In the genomic region with DNA sequence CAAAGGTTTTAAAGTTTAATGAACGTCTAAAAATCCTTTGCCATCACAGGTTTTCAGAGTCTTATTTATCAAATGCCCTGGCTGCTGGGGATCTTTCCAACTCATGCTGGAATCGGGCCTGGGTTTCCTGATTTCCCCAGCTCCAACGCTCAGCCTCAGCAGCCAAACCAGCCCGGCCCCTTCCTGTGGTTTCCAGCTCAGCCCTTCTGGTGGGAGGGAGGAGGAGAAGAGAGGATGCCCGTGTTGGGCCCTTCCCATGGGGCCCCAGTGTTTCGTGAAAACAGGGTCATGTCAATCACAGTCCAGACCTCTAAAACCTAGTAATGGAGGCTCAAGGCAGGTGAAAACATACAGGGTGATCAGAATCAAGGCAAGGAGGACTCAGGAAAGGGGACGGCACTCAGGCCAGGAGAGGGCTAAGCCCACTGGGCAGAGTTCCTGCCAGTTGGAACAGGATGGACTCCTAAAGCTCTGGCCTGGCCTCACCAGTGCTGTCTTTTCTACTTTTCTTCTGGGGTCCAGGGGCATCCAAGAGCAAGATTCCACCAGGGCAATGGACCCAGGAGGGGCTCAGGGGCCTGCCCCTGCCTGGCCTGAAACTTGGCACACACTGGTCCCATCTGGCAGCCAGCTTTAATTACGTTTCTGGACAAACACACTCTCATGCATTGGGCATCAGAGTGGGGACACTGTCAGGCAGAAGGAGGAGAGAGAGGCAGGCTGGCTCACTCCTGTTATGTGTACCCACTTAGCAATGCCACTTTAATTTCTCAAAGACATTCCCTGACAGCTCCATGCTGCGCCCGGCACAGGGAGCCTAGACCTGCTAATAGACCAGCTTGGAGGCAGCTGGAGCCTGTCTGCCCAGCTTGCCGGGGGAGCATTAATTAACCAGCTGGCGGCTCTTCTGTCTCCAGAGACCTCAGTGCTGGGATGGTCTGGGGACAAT, we compare ENCODE assay signal across 1 cellular context.
TF ChIP-seq lines count a peak whose summit lies in the region.

No MANE protein-coding gene starts in this region.

TF ChIP-seq in H1, 55 proteins besides CTCF, POLR2A, EP300 and RAD21 (continued from another document):
- TF ChIP-seq, protein P1, sequence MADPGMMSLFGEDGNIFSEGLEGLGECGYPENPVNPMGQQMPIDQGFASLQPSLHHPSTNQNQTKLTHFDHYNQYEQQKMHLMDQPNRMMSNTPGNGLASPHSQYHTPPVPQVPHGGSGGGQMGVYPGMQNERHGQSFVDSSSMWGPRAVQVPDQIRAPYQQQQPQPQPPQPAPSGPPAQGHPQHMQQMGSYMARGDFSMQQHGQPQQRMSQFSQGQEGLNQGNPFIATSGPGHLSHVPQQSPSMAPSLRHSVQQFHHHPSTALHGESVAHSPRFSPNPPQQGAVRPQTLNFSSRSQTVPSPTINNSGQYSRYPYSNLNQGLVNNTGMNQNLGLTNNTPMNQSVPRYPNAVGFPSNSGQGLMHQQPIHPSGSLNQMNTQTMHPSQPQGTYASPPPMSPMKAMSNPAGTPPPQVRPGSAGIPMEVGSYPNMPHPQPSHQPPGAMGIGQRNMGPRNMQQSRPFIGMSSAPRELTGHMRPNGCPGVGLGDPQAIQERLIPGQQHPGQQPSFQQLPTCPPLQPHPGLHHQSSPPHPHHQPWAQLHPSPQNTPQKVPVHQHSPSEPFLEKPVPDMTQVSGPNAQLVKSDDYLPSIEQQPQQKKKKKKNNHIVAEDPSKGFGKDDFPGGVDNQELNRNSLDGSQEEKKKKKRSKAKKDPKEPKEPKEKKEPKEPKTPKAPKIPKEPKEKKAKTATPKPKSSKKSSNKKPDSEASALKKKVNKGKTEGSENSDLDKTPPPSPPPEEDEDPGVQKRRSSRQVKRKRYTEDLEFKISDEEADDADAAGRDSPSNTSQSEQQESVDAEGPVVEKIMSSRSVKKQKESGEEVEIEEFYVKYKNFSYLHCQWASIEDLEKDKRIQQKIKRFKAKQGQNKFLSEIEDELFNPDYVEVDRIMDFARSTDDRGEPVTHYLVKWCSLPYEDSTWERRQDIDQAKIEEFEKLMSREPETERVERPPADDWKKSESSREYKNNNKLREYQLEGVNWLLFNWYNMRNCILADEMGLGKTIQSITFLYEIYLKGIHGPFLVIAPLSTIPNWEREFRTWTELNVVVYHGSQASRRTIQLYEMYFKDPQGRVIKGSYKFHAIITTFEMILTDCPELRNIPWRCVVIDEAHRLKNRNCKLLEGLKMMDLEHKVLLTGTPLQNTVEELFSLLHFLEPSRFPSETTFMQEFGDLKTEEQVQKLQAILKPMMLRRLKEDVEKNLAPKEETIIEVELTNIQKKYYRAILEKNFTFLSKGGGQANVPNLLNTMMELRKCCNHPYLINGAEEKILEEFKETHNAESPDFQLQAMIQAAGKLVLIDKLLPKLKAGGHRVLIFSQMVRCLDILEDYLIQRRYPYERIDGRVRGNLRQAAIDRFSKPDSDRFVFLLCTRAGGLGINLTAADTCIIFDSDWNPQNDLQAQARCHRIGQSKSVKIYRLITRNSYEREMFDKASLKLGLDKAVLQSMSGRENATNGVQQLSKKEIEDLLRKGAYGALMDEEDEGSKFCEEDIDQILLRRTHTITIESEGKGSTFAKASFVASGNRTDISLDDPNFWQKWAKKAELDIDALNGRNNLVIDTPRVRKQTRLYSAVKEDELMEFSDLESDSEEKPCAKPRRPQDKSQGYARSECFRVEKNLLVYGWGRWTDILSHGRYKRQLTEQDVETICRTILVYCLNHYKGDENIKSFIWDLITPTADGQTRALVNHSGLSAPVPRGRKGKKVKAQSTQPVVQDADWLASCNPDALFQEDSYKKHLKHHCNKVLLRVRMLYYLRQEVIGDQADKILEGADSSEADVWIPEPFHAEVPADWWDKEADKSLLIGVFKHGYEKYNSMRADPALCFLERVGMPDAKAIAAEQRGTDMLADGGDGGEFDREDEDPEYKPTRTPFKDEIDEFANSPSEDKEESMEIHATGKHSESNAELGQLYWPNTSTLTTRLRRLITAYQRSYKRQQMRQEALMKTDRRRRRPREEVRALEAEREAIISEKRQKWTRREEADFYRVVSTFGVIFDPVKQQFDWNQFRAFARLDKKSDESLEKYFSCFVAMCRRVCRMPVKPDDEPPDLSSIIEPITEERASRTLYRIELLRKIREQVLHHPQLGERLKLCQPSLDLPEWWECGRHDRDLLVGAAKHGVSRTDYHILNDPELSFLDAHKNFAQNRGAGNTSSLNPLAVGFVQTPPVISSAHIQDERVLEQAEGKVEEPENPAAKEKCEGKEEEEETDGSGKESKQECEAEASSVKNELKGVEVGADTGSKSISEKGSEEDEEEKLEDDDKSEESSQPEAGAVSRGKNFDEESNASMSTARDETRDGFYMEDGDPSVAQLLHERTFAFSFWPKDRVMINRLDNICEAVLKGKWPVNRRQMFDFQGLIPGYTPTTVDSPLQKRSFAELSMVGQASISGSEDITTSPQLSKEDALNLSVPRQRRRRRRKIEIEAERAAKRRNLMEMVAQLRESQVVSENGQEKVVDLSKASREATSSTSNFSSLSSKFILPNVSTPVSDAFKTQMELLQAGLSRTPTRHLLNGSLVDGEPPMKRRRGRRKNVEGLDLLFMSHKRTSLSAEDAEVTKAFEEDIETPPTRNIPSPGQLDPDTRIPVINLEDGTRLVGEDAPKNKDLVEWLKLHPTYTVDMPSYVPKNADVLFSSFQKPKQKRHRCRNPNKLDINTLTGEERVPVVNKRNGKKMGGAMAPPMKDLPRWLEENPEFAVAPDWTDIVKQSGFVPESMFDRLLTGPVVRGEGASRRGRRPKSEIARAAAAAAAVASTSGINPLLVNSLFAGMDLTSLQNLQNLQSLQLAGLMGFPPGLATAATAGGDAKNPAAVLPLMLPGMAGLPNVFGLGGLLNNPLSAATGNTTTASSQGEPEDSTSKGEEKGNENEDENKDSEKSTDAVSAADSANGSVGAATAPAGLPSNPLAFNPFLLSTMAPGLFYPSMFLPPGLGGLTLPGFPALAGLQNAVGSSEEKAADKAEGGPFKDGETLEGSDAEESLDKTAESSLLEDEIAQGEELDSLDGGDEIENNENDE (IDR thresholded peaks at IDR 0.05; ENCODE audit: insufficient replicate concordance, low read length): no peak
